In genomic region chr2:38740851-38741541, GRCh38 we compare ENCODE assay signal across 8 cellular contexts. TPM values are rescaled to one million over a fixed set of nuclear protein-coding genes. Genes with fewer than 3 reads are reported as not detected.
DNase-seq lines count a peak whose midpoint lies in the region; ATAC-seq, FAIRE-seq and TF ChIP-seq lines count a peak whose summit lies in the region.

No MANE protein-coding gene starts in this region.

- POLR2A ChIA-PET in GM12878 (lab: Charles Lee), result interaction anchor here (1.3 kb wide), 1 partner anchor 10 kb away, joined by 4 read pairs; no protein-coding TSS in a partner anchor

- peak; percentile 41 for TF ChIP-seq RAD21 in GM12878 (IDR thresholded peaks at IDR 0.05; ENCODE audit: insufficient read depth, low read depth, low read length)

- no peaks in the 10 kb centered on the region for H3K27me3 ChIP-seq in GM12878 (replicated peaks in 1 of 2; ENCODE audit: control insufficient read depth in 2 of 2, insufficient read depth in 2 of 2, low read length in 1 of 2)
- no peaks in the 10 kb centered on the region for H3K27me3 ChIP-seq in stomach smooth muscle (ENCODE audit: control insufficient read depth in 1 of 2, insufficient read depth in 2 of 2, low read length in 2 of 2)

- intact Hi-C loops in GM12878 (cut with micrococcal nuclease; ENCODE audit: unreplicated experiment), result loop anchor here (2.0 to 10.0 kb wide), 3 partner anchors 160 to 426 kb away; partner anchors contain the start of gene ATL2

- H3K27ac ChIP-seq in GM12878 (ENCODE audit: control insufficient read depth, insufficient read depth) (no peak overlapping the region), stomach smooth muscle (ENCODE audit: low read length) (peak overlapping the region; percentile 6)

- ATAC-seq in GM12878, result peak; percentile 10
- ATAC-seq in GM19328 (IDR thresholded peaks at IDR 0.05; ENCODE audit: unreplicated experiment), result no peak

- RAD21 ChIA-PET in GM12878 (lab: Charles Lee; ENCODE audit: unreplicated experiment), result interaction anchor here (0.9 to 5.0 kb wide), 7 partner anchors 8 to 201 kb away, joined by 3 to 47 read pairs (median 4); no protein-coding TSS in a partner anchor

- H3K9me3 Mint-ChIP-seq in activated naive CD4-positive, alpha-beta T cell treated with anti-CD3 and anti-CD28 coated beads, Interleukin-2, amount 10 ng/mL, durations not matched to agents 7 days and 5 days, result no peaks in the 10 kb centered on the region
- no peaks in the 10 kb centered on the region for H3K9me3 Mint-ChIP-seq in immature natural killer cell

- in situ Hi-C loops in GM12878 (cut with MboI), result no loop called here

- TF ChIP-seq CTCF in GM12878 (IDR thresholded peaks at IDR 0.05 in 2 of 3, conservative IDR thresholded peaks at IDR 0.05 in 1 of 3; ENCODE audit: control insufficient read depth in 2 of 3, extremely low read depth in 1 of 3, insufficient read depth in 1 of 3, low read depth in 3 of 3, low read length in 3 of 3), result peak in 2 of 3 experiments; percentile 40 to 41; a peak in 4 of 6 replicates

- H3K9me3 ChIP-seq in GM12878 (replicated peaks; ENCODE audit: control insufficient read depth, insufficient read depth, low read length), result no peaks in the 10 kb centered on the region; the same call in 2 of the 3 replicates
- no peaks in the 10 kb centered on the region for H3K9me3 ChIP-seq in stomach smooth muscle (ENCODE audit: control insufficient read depth in 2 of 2, low read length in 2 of 2)

- WGBS in GM12878 (ENCODE audit: insufficient coverage, insufficient replicate concordance, low lambda C conversion rate, missing lambda C conversion rate), result 77% methylated on average over 11 of the region's 11 CpGs

- no peaks in the 10 kb centered on the region for H3K27me3 Mint-ChIP-seq in activated naive CD4-positive, alpha-beta T cell treated with anti-CD3 and anti-CD28 coated beads, Interleukin-2, amount 10 ng/mL, durations not matched to agents 7 days and 5 days
- H3K27me3 Mint-ChIP-seq in immature natural killer cell (ENCODE audit: low read depth in 3 of 3), result peaks cover 3 to 5% (median 4%) of the 10 kb centered on the region in 3 donors

- H4K20me1 ChIP-seq in GM12878 (ENCODE audit: control insufficient read depth, insufficient read depth), result no peaks in the 10 kb centered on the region

- SMC1A ChIA-PET in GM12878 (lab: Charles Lee; ENCODE audit: uncharacterized antibody, unreplicated experiment), result interaction anchor here (0.6 to 5.5 kb wide), 8 partner anchors 9 to 266 kb away, joined by 3 to 48 read pairs (median 4); no protein-coding TSS in a partner anchor

- H3K9ac ChIP-seq in GM12878 (ENCODE audit: control insufficient read depth, insufficient read depth, low read length) (no peak overlapping the region), stomach smooth muscle (ENCODE audit: low read length in 2 of 2) (no peak overlapping the region)

- CTCF ChIA-PET in activated naive CD4-positive, alpha-beta T cell treated with anti-CD3 and anti-CD28 coated beads, Interleukin-2, amount 10 ng/mL, durations not matched to agents 7 days and 5 days (lab: Charles Lee), result interaction anchor here (0.6 to 10.9 kb wide), 16 partner anchors 9 to 1768 kb away, joined by 3 to 118 read pairs (median 5); partner anchors contain the start of gene SRSF7
- CTCF ChIA-PET in GM12878 (lab: Yijun Ruan, JAX), result interaction anchor here (0.6 to 12.6 kb wide), 18 partner anchors 9 to 1484 kb away, joined by 3 to 162 read pairs (median 4); partner anchors contain the start of gene SRSF7

- no peak overlapping the region for H2AFZ ChIP-seq in GM12878 (ENCODE audit: control insufficient read depth, low read depth, low read length)

- peaks cover 27% of the 10 kb centered on the region for H3K4me1 Mint-ChIP-seq in activated naive CD4-positive, alpha-beta T cell treated with anti-CD3 and anti-CD28 coated beads, Interleukin-2, amount 10 ng/mL, durations not matched to agents 7 days and 5 days
- peaks cover 13 to 46% of the 10 kb centered on the region in 2 donors for H3K4me1 Mint-ChIP-seq in immature natural killer cell

- H3K4me3 ChIP-seq in GM12878, result no peak overlapping the region
- no peak overlapping the region for H3K4me3 ChIP-seq in stomach smooth muscle (ENCODE audit: low read length in 2 of 2)

- peaks cover 28% of the 10 kb centered on the region for H3K79me2 ChIP-seq in GM12878 (ENCODE audit: control insufficient read depth, insufficient read depth, low read length)

- DNase-seq in activated naive CD4-positive, alpha-beta T cell treated with anti-CD3 and anti-CD28 coated beads, Interleukin-2, amount 10 ng/mL, durations not matched to agents 7 days and 5 days, result peak; percentile 54
- no peak for DNase-seq in activated naive CD4-positive, alpha-beta T cell treated with anti-CD3 and anti-CD28 coated beads, Interleukin-2, amount 50 U/mL, for 16 hours
- peak; percentile 26 for DNase-seq in NCI-H345 treated with DMSO at 0.1 percent for 48 hours (lab: John Stamatoyannopoulos, UW; ENCODE audit: unreplicated experiment)
- no peak for DNase-seq in GM12878 (ENCODE audit: low read depth, low spot score)
- peak; percentile 47 to 60 (median 57) for DNase-seq in immature natural killer cell
- DNase-seq in GDM1 (lab: John Stamatoyannopoulos, UW), result no peak

- BruUV-seq in GM12878 (replicated peaks; lab: Mats Ljungman, UMichigan), result no TSS peak

- H3K36me3 Mint-ChIP-seq in activated naive CD4-positive, alpha-beta T cell treated with anti-CD3 and anti-CD28 coated beads, Interleukin-2, amount 10 ng/mL, durations not matched to agents 7 days and 5 days, result peaks cover 47% of the 10 kb centered on the region
- H3K36me3 Mint-ChIP-seq in immature natural killer cell, result peaks cover 14 to 25% (median 14%) of the 10 kb centered on the region in 3 donors

- H3K36me3 ChIP-seq in GM12878 (ENCODE audit: control insufficient read depth in 2 of 2, insufficient read depth in 2 of 2, low read length in 1 of 2) (peaks cover 6 to 25% of the 10 kb centered on the region in 2 experiments), stomach smooth muscle (ENCODE audit: control insufficient read depth in 2 of 2, insufficient read depth in 2 of 2, low read length in 2 of 2) (peaks cover 25 to 29% of the 10 kb centered on the region in 2 donors)

- TF ChIP-seq EP300 in GM12878 (IDR thresholded peaks at IDR 0.05; ENCODE audit: borderline replicate concordance in 1 of 2, control insufficient read depth in 1 of 2, low read depth in 2 of 2, low read length in 2 of 2), result no peak

- H3K27ac Mint-ChIP-seq in activated naive CD4-positive, alpha-beta T cell treated with anti-CD3 and anti-CD28 coated beads, Interleukin-2, amount 10 ng/mL, durations not matched to agents 7 days and 5 days, result peak overlapping the region; percentile 54
- peak overlapping the region; percentile 47 to 89 (median 79) for H3K27ac Mint-ChIP-seq in immature natural killer cell

- H3K4me1 ChIP-seq in GM12878 (ENCODE audit: control insufficient read depth, insufficient read depth, low read length) (no peaks in the 10 kb centered on the region), stomach smooth muscle (ENCODE audit: control insufficient read depth, insufficient read depth, low read length) (peaks cover 3% of the 10 kb centered on the region)

- TF ChIP-seq POLR2A in GM12878 (IDR thresholded peaks at IDR 0.05; ENCODE audit: low read depth, low read length), result no peak; the same call in 1 of the 2 replicates

- H3K4me2 ChIP-seq in GM12878 (ENCODE audit: control insufficient read depth, insufficient read depth), result no peak overlapping the region

- H3K4me3 Mint-ChIP-seq in activated naive CD4-positive, alpha-beta T cell treated with anti-CD3 and anti-CD28 coated beads, Interleukin-2, amount 10 ng/mL, durations not matched to agents 7 days and 5 days, result no peak overlapping the region
- H3K4me3 Mint-ChIP-seq in immature natural killer cell, result no peak overlapping the region

- no peak for FAIRE-seq in GM12878 (lab: Jason Lieb, UNC)

RNA-seq across cellular contexts. Expression of gene SRSF7, which starts 10.2 kb away (rescaled TPM):
- total RNA-seq in GM12878 (2013; cell fraction: nucleolus; rRNA removed), result 134 and 148 TPM in 2 replicates
- total RNA-seq in GM12878 (2014; rRNA removed), result 205 and 241 TPM in 2 replicates
- 352 and 361 TPM in 2 replicates for total RNA-seq in GM12878 (2014; rRNA removed; fragmentation: Illumina TruSeq; extraction: Trizol)
- 275 and 278 TPM in 2 replicates for total RNA-seq in GM12878 (2021)
- polyA plus RNA-seq in GM12878 (2011; ENCODE audit: low read depth), result 276 TPM
- 538 and 623 TPM in 2 replicates for polyA plus RNA-seq in GM12878 (2011; rRNA removed)
- 201 and 240 TPM in 2 replicates for polyA plus RNA-seq in GM12878 (2011; cell fraction: cytosol; rRNA removed)
- polyA plus RNA-seq in GM12878 (2011; cell fraction: nucleus; rRNA removed), result 731 and 872 TPM in 2 replicates
- 229 and 278 TPM in 2 replicates for polyA plus RNA-seq in GM12878 (2012)
- polyA plus RNA-seq in GM12878 (2014; fragmentation: Illumina TruSeq; extraction: Trizol), result 315 and 320 TPM in 2 replicates
- polyA plus RNA-seq in GM12878 (2014; fragmentation: Nextera tagmentation; extraction: Ambion mirVana), result 100 to 1,000 TPM; 753 to 785 TPM
- 282 and 313 TPM in 2 replicates for polyA plus RNA-seq in GM12878 (2014; rRNA removed)
- 100 to 1,000 TPM; 456 to 494 TPM for polyA plus RNA-seq in GM12878 (2016; fragmentation: Nextera tagmentation; extraction: Ambion mirVana)
- 221 and 363 TPM in 2 replicates for polyA minus RNA-seq in GM12878 (2011; rRNA and poly(A)+ RNA removed)
- polyA minus RNA-seq in GM12878 (2011; cell fraction: cytosol; rRNA and poly(A)+ RNA removed), result 54.8 and 70.5 TPM in 2 replicates
- polyA minus RNA-seq in GM12878 (2011; cell fraction: nucleus; rRNA and poly(A)+ RNA removed), result 117 and 178 TPM in 2 replicates
- polyA plus RNA-seq in immature natural killer cell, result 100 to 1,000 TPM; 171 to 209 (median 203) TPM

RNA-seq across cellular contexts. Expression of gene GEMIN6, which starts 37.0 kb away (rescaled TPM):
- total RNA-seq in GM12878 (2013; cell fraction: nucleolus; rRNA removed), result 3.4 and 4.3 TPM in 2 replicates
- 14.2 and 16.6 TPM in 2 replicates for total RNA-seq in GM12878 (2014; rRNA removed)
- 23.8 and 24.1 TPM in 2 replicates for total RNA-seq in GM12878 (2014; rRNA removed; fragmentation: Illumina TruSeq; extraction: Trizol)
- total RNA-seq in GM12878 (2021), result 22.1 and 22.9 TPM in 2 replicates
- polyA plus RNA-seq in GM12878 (2011; ENCODE audit: low read depth), result 4.8 TPM
- polyA plus RNA-seq in GM12878 (2011; rRNA removed), result 28.4 and 38.0 TPM in 2 replicates
- polyA plus RNA-seq in GM12878 (2011; cell fraction: cytosol; rRNA removed), result 10.4 and 12.1 TPM in 2 replicates
- 6.0 and 6.3 TPM in 2 replicates for polyA plus RNA-seq in GM12878 (2011; cell fraction: nucleus; rRNA removed)
- polyA plus RNA-seq in GM12878 (2012), result 7.9 and 11.0 TPM in 2 replicates
- 16.6 and 25.6 TPM in 2 replicates for polyA plus RNA-seq in GM12878 (2014; fragmentation: Illumina TruSeq; extraction: Trizol)
- 10 to 100 TPM; 63.4 to 67.6 TPM for polyA plus RNA-seq in GM12878 (2014; fragmentation: Nextera tagmentation; extraction: Ambion mirVana)
- 16.3 and 16.6 TPM in 2 replicates for polyA plus RNA-seq in GM12878 (2014; rRNA removed)
- polyA plus RNA-seq in GM12878 (2016; fragmentation: Nextera tagmentation; extraction: Ambion mirVana), result 10 to 100 TPM; 31.7 to 40.3 TPM
- polyA minus RNA-seq in GM12878 (2011; rRNA and poly(A)+ RNA removed), result 3.9 and 5.3 TPM in 2 replicates
- polyA minus RNA-seq in GM12878 (2011; cell fraction: cytosol; rRNA and poly(A)+ RNA removed), result 2.9 and 3.3 TPM in 2 replicates
- polyA minus RNA-seq in GM12878 (2011; cell fraction: nucleus; rRNA and poly(A)+ RNA removed), result 1.2 and 2.1 TPM in 2 replicates
- 10 to 100 TPM in 1 of 3 donors, 1 to 10 TPM in 2; 5.8 to 13.6 (median 7.9) TPM for polyA plus RNA-seq in immature natural killer cell

Comparison
In these comparisons a context has a peak if more than half of its experiments do, and no peak if none do; other contexts are left out.
1. DNase-seq: peak in activated naive CD4-positive, alpha-beta T cell treated with anti-CD3 and anti-CD28 coated beads, Interleukin-2, amount 10 ng/mL, durations not matched to agents 7 days and 5 days (single experiment), NCI-H345 treated with DMSO at 0.1 percent for 48 hours (single experiment) and immature natural killer cell (3 of 3); none in activated naive CD4-positive, alpha-beta T cell treated with anti-CD3 and anti-CD28 coated beads, Interleukin-2, amount 50 U/mL, for 16 hours (single experiment), GM12878 (single experiment) and GDM1 (single experiment).